ENCODE assay signal across 8 cellular contexts in genomic region chr18:11947214-11948119, GRCh38. TPM values are rescaled to one million over a fixed set of nuclear protein-coding genes. Genes with fewer than 3 reads are reported as not detected.
DNase-seq lines count a peak whose midpoint lies in the region; ATAC-seq lines count a peak whose summit lies in the region.

No MANE protein-coding gene starts in this region.

- peak; percentile 96 for ATAC-seq in left lobe of liver

- H3K4me3 Mint-ChIP-seq in activated CD4-positive, alpha-beta T cell treated with anti-CD3 and anti-CD28 coated beads, Interleukin-2, amount 10 ng/mL, durations not matched to agents 7 days and 5 days = peak overlapping the region; percentile 69

- no peaks in the 10 kb centered on the region for H3K36me3 Mint-ChIP-seq in activated CD4-positive, alpha-beta T cell treated with anti-CD3 and anti-CD28 coated beads, Interleukin-2, amount 10 ng/mL, durations not matched to agents 7 days and 5 days (ENCODE audit: low read depth)

- no peaks in the 10 kb centered on the region for H3K27me3 Mint-ChIP-seq in activated CD4-positive, alpha-beta T cell treated with anti-CD3 and anti-CD28 coated beads, Interleukin-2, amount 10 ng/mL, durations not matched to agents 7 days and 5 days

- H3K36me3 ChIP-seq in MG63 = no peaks in the 10 kb centered on the region

- no peaks in the 10 kb centered on the region for H3K27me3 ChIP-seq in MG63

- H3K4me3 ChIP-seq in MG63 = peak overlapping the region; percentile 34

- H3K27ac Mint-ChIP-seq in activated CD4-positive, alpha-beta T cell treated with anti-CD3 and anti-CD28 coated beads, Interleukin-2, amount 10 ng/mL, durations not matched to agents 7 days and 5 days = peak overlapping the region; percentile 77

- CTCF ChIA-PET in activated CD4-positive, alpha-beta T cell treated with anti-CD3 and anti-CD28 coated beads, Interleukin-2, amount 10 ng/mL, durations not matched to agents 7 days and 5 days (lab: Charles Lee) = interaction anchor here (0.6 to 3.0 kb wide), 7 partner anchors 10 to 69 kb away, joined by 3 to 15 read pairs (median 3); no protein-coding TSS in a partner anchor

- H3K4me1 Mint-ChIP-seq in activated CD4-positive, alpha-beta T cell treated with anti-CD3 and anti-CD28 coated beads, Interleukin-2, amount 10 ng/mL, durations not matched to agents 7 days and 5 days = peaks cover 18% of the 10 kb centered on the region

- no peaks in the 10 kb centered on the region for H3K9me3 ChIP-seq in MG63

- POLR2A ChIA-PET in activated CD4-positive, alpha-beta T cell treated with anti-CD3 and anti-CD28 coated beads, Interleukin-2, amount 10 ng/mL, durations not matched to agents 7 days and 5 days (lab: Charles Lee) = no interaction called here

- DNase-seq in EL (peak; percentile 95), H4 (ENCODE audit: low spot score) (peak; percentile 98), MG63 (peak; percentile 96), cortex of kidney (lab: John Stamatoyannopoulos, UW) (peak; percentile 6), left lobe of liver (ENCODE audit: low spot score) (peak; percentile 92), NCI-H2107 treated with DMSO at 0.1 percent for 48 hours (lab: John Stamatoyannopoulos, UW; ENCODE audit: unreplicated experiment) (no peak)
- peak; percentile 63 for DNase-seq in activated CD4-positive, alpha-beta T cell treated with anti-CD3 and anti-CD28 coated beads, Interleukin-2, amount 10 ng/mL, durations not matched to agents 7 days and 5 days
- peak; percentile 67 to 68 for DNase-seq in stimulated activated CD4-positive, alpha-beta T cell treated with anti-CD3 and anti-CD28 coated beads, Interleukin-2, amount 100 ng/mL, for 24 hours

- H3K9me3 Mint-ChIP-seq in activated CD4-positive, alpha-beta T cell treated with anti-CD3 and anti-CD28 coated beads, Interleukin-2, amount 10 ng/mL, durations not matched to agents 7 days and 5 days = no peaks in the 10 kb centered on the region

RNA-seq across cellular contexts. Expression of gene IMPA2, which starts 33.8 kb away (rescaled TPM):
- total RNA-seq in H4 (2014; rRNA removed; shearing (Covaris generic)) = 38.9 and 41.4 TPM in 2 replicates
- 70.0 and 90.8 TPM in 2 replicates for total RNA-seq in MG63 (2014; rRNA removed; shearing (Covaris generic); ENCODE audit: low replicate concordance)
- total RNA-seq in activated CD4-positive, alpha-beta T cell treated with anti-CD3 and anti-CD28 coated beads, Interleukin-2, amount 10 ng/mL, durations not matched to agents 7 days and 5 days = 10 to 100 TPM; 18.6 to 20.4 TPM
- total RNA-seq in left lobe of liver = 51.3 TPM

RNA-seq across cellular contexts. Expression of gene MPPE1, which starts 39.4 kb away (rescaled TPM):
- 9.1 and 21.9 TPM in 2 replicates for total RNA-seq in H4 (2014; rRNA removed; shearing (Covaris generic))
- total RNA-seq in MG63 (2014; rRNA removed; shearing (Covaris generic); ENCODE audit: low replicate concordance) = 29.6 and 39.0 TPM in 2 replicates
- 10 to 100 TPM; 60.7 to 64.0 TPM for total RNA-seq in activated CD4-positive, alpha-beta T cell treated with anti-CD3 and anti-CD28 coated beads, Interleukin-2, amount 10 ng/mL, durations not matched to agents 7 days and 5 days
- 27.2 TPM for total RNA-seq in left lobe of liver
